Comparison of ENCODE assay signal across 8 cellular contexts in the genomic region with DNA sequence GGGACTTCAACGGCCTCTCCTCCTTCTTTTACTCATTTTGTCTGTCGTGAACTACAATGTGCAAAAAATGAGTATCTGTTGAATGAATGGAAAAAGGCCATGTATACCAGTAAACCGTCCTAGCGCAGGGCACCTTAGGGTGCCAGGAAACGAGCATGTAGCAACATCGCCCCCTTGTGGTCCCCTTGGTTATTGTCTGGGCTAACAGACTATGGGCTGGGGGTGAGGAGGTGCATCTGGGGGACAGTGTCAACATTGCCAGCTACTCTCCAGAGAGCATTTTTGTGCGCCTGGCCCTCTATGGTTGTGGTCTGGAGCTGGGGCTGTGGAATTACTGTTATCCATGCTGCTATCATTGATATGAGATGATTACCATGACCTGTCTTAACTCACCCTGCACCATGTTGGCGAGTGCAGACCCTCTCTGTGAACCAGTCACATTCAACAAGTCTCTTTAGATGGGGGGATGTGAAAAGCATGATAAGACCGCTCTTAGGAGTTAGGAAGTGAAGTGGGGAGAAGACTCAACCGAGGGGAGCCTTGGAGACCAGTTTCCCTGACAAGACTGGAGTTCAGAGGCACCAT. TPM values are rescaled to one million over a fixed set of nuclear protein-coding genes. Genes with fewer than 3 reads are reported as not detected.
DNase-seq lines count a peak whose midpoint lies in the region; ATAC-seq lines count a peak whose summit lies in the region.

No MANE protein-coding gene starts in this region.

- no peak overlapping the region for H3K56ac ChIP-seq in mesendoderm (ENCODE audit: low read length)

- H3K4me1 Mint-ChIP-seq in activated CD4-positive, alpha-beta T cell treated with anti-CD3 and anti-CD28 coated beads, Interleukin-2, amount 10 ng/mL, durations not matched to agents 24 days and 14 days = peaks cover 9% of the 10 kb centered on the region

- no peak overlapping the region for H2AK5ac ChIP-seq in mesendoderm (ENCODE audit: low read length)

- no peak overlapping the region for H2BK5ac ChIP-seq in mesendoderm (ENCODE audit: low read length)

- no peak overlapping the region for H3K4me2 ChIP-seq in mesendoderm (ENCODE audit: low read length)

- H3K27me3 Mint-ChIP-seq in activated CD4-positive, alpha-beta T cell treated with anti-CD3 and anti-CD28 coated beads, Interleukin-2, amount 10 ng/mL, durations not matched to agents 24 days and 14 days = no peaks in the 10 kb centered on the region

- ATAC-seq in HG02623 (IDR thresholded peaks at IDR 0.05; ENCODE audit: unreplicated experiment) = no peak

- H3K27me3 ChIP-seq in mesendoderm (ENCODE audit: insufficient read depth, low read length, poor library complexity) = no peaks in the 10 kb centered on the region

- H3K4me3 ChIP-seq in mesendoderm (ENCODE audit: low read length) = no peak overlapping the region

- no peaks in the 10 kb centered on the region for H3K9me3 Mint-ChIP-seq in activated CD4-positive, alpha-beta T cell treated with anti-CD3 and anti-CD28 coated beads, Interleukin-2, amount 10 ng/mL, durations not matched to agents 24 days and 14 days

- no peak overlapping the region for H4K8ac ChIP-seq in mesendoderm (ENCODE audit: low read depth, low read length)

- no peaks in the 10 kb centered on the region for H3K79me1 ChIP-seq in mesendoderm (ENCODE audit: low read length)

- H2BK120ac ChIP-seq in mesendoderm (ENCODE audit: low read depth, low read length) = no peak overlapping the region

- no peak overlapping the region for H4K5ac ChIP-seq in mesendoderm (ENCODE audit: low read length)

- H3K9ac ChIP-seq in mesendoderm (ENCODE audit: low read length) = no peak overlapping the region

- DNase-seq in SIG-M5 treated with dmso at 0.1 percent for 504 hours (lab: John Stamatoyannopoulos, UW; ENCODE audit: unreplicated experiment) (peak; percentile 55), SIG-M5 (lab: John Stamatoyannopoulos, UW) (no peak), NCI-H226 (peak; percentile 15), dermis microvascular lymphatic vessel endothelial cell (ENCODE audit: low read depth in 2 of 2) (peak; percentile 18 to 54), mesendoderm (peak; percentile 37)
- peak; percentile 93 for DNase-seq in activated CD4-positive, alpha-beta T cell treated with anti-CD3 and anti-CD28 coated beads, Interleukin-2, amount 10 ng/mL, durations not matched to agents 24 days and 14 days
- DNase-seq in stimulated activated CD8-positive, alpha-beta memory T cell treated with anti-CD3 and anti-CD28 coated beads, Interleukin-4, amount 100 ng/mL, for 4 hours (ENCODE audit: low read depth in 2 of 2, low spot score in 1 of 2) = peak; percentile 48 to 84

- H3K79me2 ChIP-seq in mesendoderm (ENCODE audit: control insufficient read depth, insufficient read depth, low read length) = no peaks in the 10 kb centered on the region

- no peak overlapping the region for H3K23ac ChIP-seq in mesendoderm (ENCODE audit: low read length)

- H3K4ac ChIP-seq in mesendoderm (ENCODE audit: low read depth, low read length) = no peak overlapping the region

- H2BK15ac ChIP-seq in mesendoderm (replicated peaks; ENCODE audit: low read depth) = no peak overlapping the region

- WGBS in mesendoderm (ENCODE audit: extremely low coverage, insufficient coverage, low lambda C conversion rate) = no CpG with 5 or more reads among the region's 10 CpGs

- H3K4me3 Mint-ChIP-seq in activated CD4-positive, alpha-beta T cell treated with anti-CD3 and anti-CD28 coated beads, Interleukin-2, amount 10 ng/mL, durations not matched to agents 24 days and 14 days = no peak overlapping the region

- H3K18ac ChIP-seq in mesendoderm (ENCODE audit: low read length) = no peak overlapping the region

- H3K4me1 ChIP-seq in mesendoderm (ENCODE audit: control insufficient read depth, low read depth, low read length) = no peaks in the 10 kb centered on the region

- H3K36me3 ChIP-seq in mesendoderm (ENCODE audit: control insufficient read depth, insufficient read depth, low read length) = no peaks in the 10 kb centered on the region

- no peak overlapping the region for H3K27ac Mint-ChIP-seq in activated CD4-positive, alpha-beta T cell treated with anti-CD3 and anti-CD28 coated beads, Interleukin-2, amount 10 ng/mL, durations not matched to agents 24 days and 14 days

- intact Hi-C loops in activated CD4-positive, alpha-beta T cell treated with anti-CD3 and anti-CD28 coated beads, Interleukin-2, amount 10 ng/mL, durations not matched to agents 24 days and 14 days (cut with micrococcal nuclease) = loop anchor here (1.0 to 10.0 kb wide), 2 partner anchors 46 to 109 kb away; partner anchors contain the start of genes AKT1S1 and TBC1D17

- peaks cover 37% of the 10 kb centered on the region for H3K36me3 Mint-ChIP-seq in activated CD4-positive, alpha-beta T cell treated with anti-CD3 and anti-CD28 coated beads, Interleukin-2, amount 10 ng/mL, durations not matched to agents 24 days and 14 days (ENCODE audit: low read depth)

- no peak overlapping the region for H3K27ac ChIP-seq in mesendoderm (ENCODE audit: low read depth, low read length)

RNA-seq across cellular contexts. Expression of gene SIGLEC11, which starts 22.8 kb away (rescaled TPM):
- not detected in 2 replicates for total RNA-seq in activated CD4-positive, alpha-beta T cell treated with anti-CD3 and anti-CD28 coated beads, Interleukin-2, amount 10 ng/mL, durations not matched to agents 24 days and 14 days
- not detected in 2 replicates for total RNA-seq in dermis microvascular lymphatic vessel endothelial cell
- not detected for polyA plus RNA-seq in mesendoderm (2013, experiment 1 of 2)
- polyA plus RNA-seq in mesendoderm (2013, experiment 2 of 2) = not detected

RNA-seq across cellular contexts. Expression of gene VRK3, which starts 41.4 kb away (rescaled TPM):
- 66.1 and 70.0 TPM in 2 replicates for total RNA-seq in activated CD4-positive, alpha-beta T cell treated with anti-CD3 and anti-CD28 coated beads, Interleukin-2, amount 10 ng/mL, durations not matched to agents 24 days and 14 days
- 15.0 and 19.1 TPM in 2 replicates for total RNA-seq in dermis microvascular lymphatic vessel endothelial cell
- polyA plus RNA-seq in mesendoderm (2013, experiment 1 of 2) = 15.1 TPM
- 15.4 TPM for polyA plus RNA-seq in mesendoderm (2013, experiment 2 of 2)

RNA-seq across cellular contexts. Expression of gene ZNF473, which starts 42.1 kb away (rescaled TPM):
- total RNA-seq in activated CD4-positive, alpha-beta T cell treated with anti-CD3 and anti-CD28 coated beads, Interleukin-2, amount 10 ng/mL, durations not matched to agents 24 days and 14 days = 13.1 and 14.2 TPM in 2 replicates
- 3.6 and 5.2 TPM in 2 replicates for total RNA-seq in dermis microvascular lymphatic vessel endothelial cell
- 5.3 TPM for polyA plus RNA-seq in mesendoderm (2013, experiment 1 of 2)
- polyA plus RNA-seq in mesendoderm (2013, experiment 2 of 2) = 5.4 TPM

RNA-seq across cellular contexts. Expression of gene NUP62, which starts 54.4 kb away (rescaled TPM):
- 217 and 232 TPM in 2 replicates for total RNA-seq in activated CD4-positive, alpha-beta T cell treated with anti-CD3 and anti-CD28 coated beads, Interleukin-2, amount 10 ng/mL, durations not matched to agents 24 days and 14 days
- total RNA-seq in dermis microvascular lymphatic vessel endothelial cell = 18.9 and 24.5 TPM in 2 replicates
- 73.2 TPM for polyA plus RNA-seq in mesendoderm (2013, experiment 1 of 2)
- 74.5 TPM for polyA plus RNA-seq in mesendoderm (2013, experiment 2 of 2)

RNA-seq across cellular contexts. Expression of gene ATF5, which starts 54.7 kb away (rescaled TPM):
- 44.3 and 45.5 TPM in 2 replicates for total RNA-seq in activated CD4-positive, alpha-beta T cell treated with anti-CD3 and anti-CD28 coated beads, Interleukin-2, amount 10 ng/mL, durations not matched to agents 24 days and 14 days
- 3.3 and 5.2 TPM in 2 replicates for total RNA-seq in dermis microvascular lymphatic vessel endothelial cell
- polyA plus RNA-seq in mesendoderm (2013, experiment 1 of 2) = 35.5 TPM
- polyA plus RNA-seq in mesendoderm (2013, experiment 2 of 2) = 36.1 TPM
